In genomic region chr1:207822124-207822601, GRCh38 we compare ENCODE assay signal across 8 cellular contexts.
DNase-seq lines count a peak whose midpoint lies in the region; ATAC-seq and TF ChIP-seq lines count a peak whose summit lies in the region.

No MANE protein-coding gene starts in this region.

- DNase-seq in activated naive CD4-positive, alpha-beta T cell treated with anti-CD3 and anti-CD28 coated beads, Interleukin-2, amount 50 U/mL, for 16 hours, result no peak
- no peak for DNase-seq in central memory CD8-positive, alpha-beta T cell (ENCODE audit: low spot score in 2 of 2)
- peak; percentile 54 to 65 for DNase-seq in suprapubic skin (ENCODE audit: low spot score in 2 of 2)
- DNase-seq in NCI-H146 (lab: John Stamatoyannopoulos, UW), result no peak
- DNase-seq in activated CD4-positive, alpha-beta T cell treated with anti-CD3 and anti-CD28 coated beads, Interleukin-2, amount 50 U/mL, for 48 hours, result no peak
- no peak for DNase-seq in retina

- H3K9me3 ChIP-seq in suprapubic skin, result no peaks in the 10 kb centered on the region

- peak overlapping the region; percentile 94 for H3K4me3 Mint-ChIP-seq in activated naive CD4-positive, alpha-beta T cell treated with anti-CD3 and anti-CD28 coated beads, Interleukin-2, amount 50 U/mL, for 24 hours
- H3K4me3 Mint-ChIP-seq in central memory CD8-positive, alpha-beta T cell, result peak overlapping the region; percentile 84

- H3K4me3 ChIP-seq in suprapubic skin, result peak overlapping the region; percentile 58

- no peaks in the 10 kb centered on the region for H3K27me3 ChIP-seq in suprapubic skin

- peak; percentile 29 for ATAC-seq in HG03025 (IDR thresholded peaks at IDR 0.05; ENCODE audit: low FRiP score, unreplicated experiment)
- no peak for ATAC-seq in central memory CD8-positive, alpha-beta T cell (replicated peaks; ENCODE audit: extremely low read depth, poor library complexity, severe bottlenecking)

- 69% methylated on average over 8 of the region's 8 CpGs for WGBS in suprapubic skin

- H3K27ac Mint-ChIP-seq in activated naive CD4-positive, alpha-beta T cell treated with anti-CD3 and anti-CD28 coated beads, Interleukin-2, amount 50 U/mL, for 24 hours, result peak overlapping the region; percentile 95
- H3K27ac Mint-ChIP-seq in central memory CD8-positive, alpha-beta T cell (ENCODE audit: low read depth), result peak overlapping the region; percentile 99

- H3K27ac ChIP-seq in suprapubic skin, result peak overlapping the region; percentile 93

- no peak for TF ChIP-seq POLR2A in suprapubic skin (IDR thresholded peaks at IDR 0.05)

- no peaks in the 10 kb centered on the region for H3K27me3 Mint-ChIP-seq in activated naive CD4-positive, alpha-beta T cell treated with anti-CD3 and anti-CD28 coated beads, Interleukin-2, amount 50 U/mL, for 24 hours
- H3K27me3 Mint-ChIP-seq in central memory CD8-positive, alpha-beta T cell, result peaks cover 10% of the 10 kb centered on the region

- H3K36me3 Mint-ChIP-seq in activated naive CD4-positive, alpha-beta T cell treated with anti-CD3 and anti-CD28 coated beads, Interleukin-2, amount 50 U/mL, for 24 hours, result peaks cover 6% of the 10 kb centered on the region
- H3K36me3 Mint-ChIP-seq in central memory CD8-positive, alpha-beta T cell (ENCODE audit: insufficient read depth), result peaks cover 35% of the 10 kb centered on the region

- H3K36me3 ChIP-seq in suprapubic skin, result peaks cover 16% of the 10 kb centered on the region

- TF ChIP-seq EP300 in suprapubic skin (IDR thresholded peaks at IDR 0.05), result no peak

- TF ChIP-seq CTCF in suprapubic skin (IDR thresholded peaks at IDR 0.05), result no peak

- H3K4me1 Mint-ChIP-seq in activated naive CD4-positive, alpha-beta T cell treated with anti-CD3 and anti-CD28 coated beads, Interleukin-2, amount 50 U/mL, for 24 hours, result peaks cover 90% of the 10 kb centered on the region
- H3K4me1 Mint-ChIP-seq in central memory CD8-positive, alpha-beta T cell, result peaks cover 73% of the 10 kb centered on the region

- H3K4me1 ChIP-seq in suprapubic skin, result peaks cover 95% of the 10 kb centered on the region

- no peaks in the 10 kb centered on the region for H3K9me3 Mint-ChIP-seq in activated naive CD4-positive, alpha-beta T cell treated with anti-CD3 and anti-CD28 coated beads, Interleukin-2, amount 50 U/mL, for 24 hours
- peaks cover 6% of the 10 kb centered on the region for H3K9me3 Mint-ChIP-seq in central memory CD8-positive, alpha-beta T cell

Comparison
In these comparisons a context has a peak if more than half of its experiments do, and no peak if none do; other contexts are left out.
1. DNase-seq: peak in suprapubic skin (2 of 2); none in activated naive CD4-positive, alpha-beta T cell treated with anti-CD3 and anti-CD28 coated beads, Interleukin-2, amount 50 U/mL, for 16 hours (single experiment), central memory CD8-positive, alpha-beta T cell (0 of 2), NCI-H146 (single experiment), activated CD4-positive, alpha-beta T cell treated with anti-CD3 and anti-CD28 coated beads, Interleukin-2, amount 50 U/mL, for 48 hours (0 of 2) and retina (single experiment).